2 cellular contexts compared by ENCODE assay signal in genomic region chrX:136200466-136200865, GRCh38.
TF ChIP-seq lines count a peak whose summit lies in the region.

No MANE protein-coding gene starts in this region.

TF ChIP-seq in IMR-90, 13 proteins besides CTCF, POLR2A, EP300 and RAD21:
- TF ChIP-seq RCOR1 (IDR thresholded peaks at IDR 0.05; ENCODE audit: insufficient replicate concordance, low read length) (no peak), SMC3 (IDR thresholded peaks at IDR 0.05; ENCODE audit: low read depth, low read length) (peak; percentile 41)

TF ChIP-seq in K562, 482 proteins besides CTCF, POLR2A, EP300 and RAD21:
- TF ChIP-seq ZNF347 (CRISPR knock-in tag; IDR thresholded peaks at IDR 0.05; ENCODE audit: low read depth) (no peak), ZNF77 (CRISPR knock-in tag; IDR thresholded peaks at IDR 0.05) (no peak), CHD1 (IDR thresholded peaks at IDR 0.05; ENCODE audit: low read length) (no peak), RBM14 (IDR thresholded peaks at IDR 0.05; ENCODE audit: borderline replicate concordance, insufficient read depth, low read depth, low read length) (no peak), ZNF12 (CRISPR knock-in tag; IDR thresholded peaks at IDR 0.05) (no peak), SMC3 (conservative IDR thresholded peaks at IDR 0.05; ENCODE audit: insufficient read depth, low read depth, low read length) (0 out of 2 replicates have a peak, but pooled peaks have one; percentile 22), MYC (IDR thresholded peaks at IDR 0.05; ENCODE audit: low read depth, low read length) (no peak), MYC (CRISPR knock-in tag; IDR thresholded peaks at IDR 0.05; ENCODE audit: borderline replicate concordance, low read depth) (no peak), TAF15 (IDR thresholded peaks at IDR 0.05; ENCODE audit: low read depth, low read length) (no peak), ZKSCAN8 (CRISPR knock-in tag; IDR thresholded peaks at IDR 0.05) (peak; percentile 99), ZNF780A (CRISPR knock-in tag; IDR thresholded peaks at IDR 0.05) (no peak), MXI1 (IDR thresholded peaks at IDR 0.05; ENCODE audit: low read depth, low read length) (no peak), MEIS2 (IDR thresholded peaks at IDR 0.05; ENCODE audit: partially characterized antibody) (peak; percentile 67), STAT5B (CRISPR knock-in tag; IDR thresholded peaks at IDR 0.05) (no peak), PATZ1 (CRISPR knock-in tag; IDR thresholded peaks at IDR 0.05; ENCODE audit: borderline replicate concordance) (no peak), SAP30 (IDR thresholded peaks at IDR 0.05; ENCODE audit: borderline replicate concordance, insufficient read depth, low read depth, low read length, poor library complexity, severe bottlenecking) (no peak), SLC30A9 (CRISPR knock-in tag; IDR thresholded peaks at IDR 0.05) (no peak), PHB2 (IDR thresholded peaks at IDR 0.05; ENCODE audit: low read depth) (no peak), DNMT1 (IDR thresholded peaks at IDR 0.05) (no peak), PRMT5 (CRISPR knock-in tag; IDR thresholded peaks at IDR 0.05) (no peak), FOXP1 (CRISPR knock-in tag; IDR thresholded peaks at IDR 0.05) (no peak), ZFP36 (IDR thresholded peaks at IDR 0.05; ENCODE audit: low read depth, low read length, partially characterized antibody) (peak; percentile 23)
- TF ChIP-seq, protein P1, sequence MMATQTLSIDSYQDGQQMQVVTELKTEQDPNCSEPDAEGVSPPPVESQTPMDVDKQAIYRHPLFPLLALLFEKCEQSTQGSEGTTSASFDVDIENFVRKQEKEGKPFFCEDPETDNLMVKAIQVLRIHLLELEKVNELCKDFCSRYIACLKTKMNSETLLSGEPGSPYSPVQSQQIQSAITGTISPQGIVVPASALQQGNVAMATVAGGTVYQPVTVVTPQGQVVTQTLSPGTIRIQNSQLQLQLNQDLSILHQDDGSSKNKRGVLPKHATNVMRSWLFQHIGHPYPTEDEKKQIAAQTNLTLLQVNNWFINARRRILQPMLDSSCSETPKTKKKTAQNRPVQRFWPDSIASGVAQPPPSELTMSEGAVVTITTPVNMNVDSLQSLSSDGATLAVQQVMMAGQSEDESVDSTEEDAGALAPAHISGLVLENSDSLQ (IDR thresholded peaks at IDR 0.05), result peak; percentile 89
- TF ChIP-seq, protein P2, sequence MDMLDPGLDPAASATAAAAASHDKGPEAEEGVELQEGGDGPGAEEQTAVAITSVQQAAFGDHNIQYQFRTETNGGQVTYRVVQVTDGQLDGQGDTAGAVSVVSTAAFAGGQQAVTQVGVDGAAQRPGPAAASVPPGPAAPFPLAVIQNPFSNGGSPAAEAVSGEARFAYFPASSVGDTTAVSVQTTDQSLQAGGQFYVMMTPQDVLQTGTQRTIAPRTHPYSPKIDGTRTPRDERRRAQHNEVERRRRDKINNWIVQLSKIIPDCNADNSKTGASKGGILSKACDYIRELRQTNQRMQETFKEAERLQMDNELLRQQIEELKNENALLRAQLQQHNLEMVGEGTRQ (CRISPR knock-in tag; IDR thresholded peaks at IDR 0.05), result no peak
- TF ChIP-seq, protein P3, sequence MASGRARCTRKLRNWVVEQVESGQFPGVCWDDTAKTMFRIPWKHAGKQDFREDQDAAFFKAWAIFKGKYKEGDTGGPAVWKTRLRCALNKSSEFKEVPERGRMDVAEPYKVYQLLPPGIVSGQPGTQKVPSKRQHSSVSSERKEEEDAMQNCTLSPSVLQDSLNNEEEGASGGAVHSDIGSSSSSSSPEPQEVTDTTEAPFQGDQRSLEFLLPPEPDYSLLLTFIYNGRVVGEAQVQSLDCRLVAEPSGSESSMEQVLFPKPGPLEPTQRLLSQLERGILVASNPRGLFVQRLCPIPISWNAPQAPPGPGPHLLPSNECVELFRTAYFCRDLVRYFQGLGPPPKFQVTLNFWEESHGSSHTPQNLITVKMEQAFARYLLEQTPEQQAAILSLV (tag; IDR thresholded peaks at IDR 0.05), result no peak
- TF ChIP-seq, protein P4, sequence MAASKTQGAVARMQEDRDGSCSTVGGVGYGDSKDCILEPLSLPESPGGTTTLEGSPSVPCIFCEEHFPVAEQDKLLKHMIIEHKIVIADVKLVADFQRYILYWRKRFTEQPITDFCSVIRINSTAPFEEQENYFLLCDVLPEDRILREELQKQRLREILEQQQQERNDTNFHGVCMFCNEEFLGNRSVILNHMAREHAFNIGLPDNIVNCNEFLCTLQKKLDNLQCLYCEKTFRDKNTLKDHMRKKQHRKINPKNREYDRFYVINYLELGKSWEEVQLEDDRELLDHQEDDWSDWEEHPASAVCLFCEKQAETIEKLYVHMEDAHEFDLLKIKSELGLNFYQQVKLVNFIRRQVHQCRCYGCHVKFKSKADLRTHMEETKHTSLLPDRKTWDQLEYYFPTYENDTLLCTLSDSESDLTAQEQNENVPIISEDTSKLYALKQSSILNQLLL (CRISPR knock-in tag; IDR thresholded peaks at IDR 0.05; ENCODE audit: borderline replicate concordance), result no peak
- TF ChIP-seq, protein P5, sequence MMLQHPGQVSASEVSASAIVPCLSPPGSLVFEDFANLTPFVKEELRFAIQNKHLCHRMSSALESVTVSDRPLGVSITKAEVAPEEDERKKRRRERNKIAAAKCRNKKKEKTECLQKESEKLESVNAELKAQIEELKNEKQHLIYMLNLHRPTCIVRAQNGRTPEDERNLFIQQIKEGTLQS (IDR thresholded peaks at IDR 0.05), result no peak
- TF ChIP-seq, protein P5 (CRISPR knock-in tag; conservative IDR thresholded peaks at IDR 0.05), result no peak
- TF ChIP-seq, protein P6, sequence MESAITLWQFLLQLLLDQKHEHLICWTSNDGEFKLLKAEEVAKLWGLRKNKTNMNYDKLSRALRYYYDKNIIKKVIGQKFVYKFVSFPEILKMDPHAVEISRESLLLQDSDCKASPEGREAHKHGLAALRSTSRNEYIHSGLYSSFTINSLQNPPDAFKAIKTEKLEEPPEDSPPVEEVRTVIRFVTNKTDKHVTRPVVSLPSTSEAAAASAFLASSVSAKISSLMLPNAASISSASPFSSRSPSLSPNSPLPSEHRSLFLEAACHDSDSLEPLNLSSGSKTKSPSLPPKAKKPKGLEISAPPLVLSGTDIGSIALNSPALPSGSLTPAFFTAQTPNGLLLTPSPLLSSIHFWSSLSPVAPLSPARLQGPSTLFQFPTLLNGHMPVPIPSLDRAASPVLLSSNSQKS (CRISPR knock-in tag; IDR thresholded peaks at IDR 0.05), result no peak
- TF ChIP-seq, protein P7, sequence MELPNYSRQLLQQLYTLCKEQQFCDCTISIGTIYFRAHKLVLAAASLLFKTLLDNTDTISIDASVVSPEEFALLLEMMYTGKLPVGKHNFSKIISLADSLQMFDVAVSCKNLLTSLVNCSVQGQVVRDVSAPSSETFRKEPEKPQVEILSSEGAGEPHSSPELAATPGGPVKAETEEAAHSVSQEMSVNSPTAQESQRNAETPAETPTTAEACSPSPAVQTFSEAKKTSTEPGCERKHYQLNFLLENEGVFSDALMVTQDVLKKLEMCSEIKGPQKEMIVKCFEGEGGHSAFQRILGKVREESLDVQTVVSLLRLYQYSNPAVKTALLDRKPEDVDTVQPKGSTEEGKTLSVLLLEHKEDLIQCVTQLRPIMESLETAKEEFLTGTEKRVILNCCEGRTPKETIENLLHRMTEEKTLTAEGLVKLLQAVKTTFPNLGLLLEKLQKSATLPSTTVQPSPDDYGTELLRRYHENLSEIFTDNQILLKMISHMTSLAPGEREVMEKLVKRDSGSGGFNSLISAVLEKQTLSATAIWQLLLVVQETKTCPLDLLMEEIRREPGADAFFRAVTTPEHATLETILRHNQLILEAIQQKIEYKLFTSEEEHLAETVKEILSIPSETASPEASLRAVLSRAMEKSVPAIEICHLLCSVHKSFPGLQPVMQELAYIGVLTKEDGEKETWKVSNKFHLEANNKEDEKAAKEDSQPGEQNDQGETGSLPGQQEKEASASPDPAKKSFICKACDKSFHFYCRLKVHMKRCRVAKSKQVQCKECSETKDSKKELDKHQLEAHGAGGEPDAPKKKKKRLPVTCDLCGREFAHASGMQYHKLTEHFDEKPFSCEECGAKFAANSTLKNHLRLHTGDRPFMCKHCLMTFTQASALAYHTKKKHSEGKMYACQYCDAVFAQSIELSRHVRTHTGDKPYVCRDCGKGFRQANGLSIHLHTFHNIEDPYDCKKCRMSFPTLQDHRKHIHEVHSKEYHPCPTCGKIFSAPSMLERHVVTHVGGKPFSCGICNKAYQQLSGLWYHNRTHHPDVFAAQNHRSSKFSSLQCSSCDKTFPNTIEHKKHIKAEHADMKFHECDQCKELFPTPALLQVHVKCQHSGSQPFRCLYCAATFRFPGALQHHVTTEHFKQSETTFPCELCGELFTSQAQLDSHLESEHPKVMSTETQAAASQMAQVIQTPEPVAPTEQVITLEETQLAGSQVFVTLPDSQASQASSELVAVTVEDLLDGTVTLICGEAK (IDR thresholded peaks at IDR 0.05), result no peak
- TF ChIP-seq, protein P7 (CRISPR knock-in tag; IDR thresholded peaks at IDR 0.05), result no peak
- TF ChIP-seq, protein P8, sequence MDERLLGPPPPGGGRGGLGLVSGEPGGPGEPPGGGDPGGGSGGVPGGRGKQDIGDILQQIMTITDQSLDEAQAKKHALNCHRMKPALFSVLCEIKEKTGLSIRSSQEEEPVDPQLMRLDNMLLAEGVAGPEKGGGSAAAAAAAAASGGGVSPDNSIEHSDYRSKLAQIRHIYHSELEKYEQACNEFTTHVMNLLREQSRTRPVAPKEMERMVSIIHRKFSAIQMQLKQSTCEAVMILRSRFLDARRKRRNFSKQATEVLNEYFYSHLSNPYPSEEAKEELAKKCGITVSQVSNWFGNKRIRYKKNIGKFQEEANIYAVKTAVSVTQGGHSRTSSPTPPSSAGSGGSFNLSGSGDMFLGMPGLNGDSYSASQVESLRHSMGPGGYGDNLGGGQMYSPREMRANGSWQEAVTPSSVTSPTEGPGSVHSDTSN (CRISPR knock-in tag; IDR thresholded peaks at IDR 0.05; ENCODE audit: low read depth), result no peak
- TF ChIP-seq, protein P8 (tag; conservative IDR thresholded peaks at IDR 0.05; ENCODE audit: low read depth), result peak; percentile 62
- TF ChIP-seq, protein P9, sequence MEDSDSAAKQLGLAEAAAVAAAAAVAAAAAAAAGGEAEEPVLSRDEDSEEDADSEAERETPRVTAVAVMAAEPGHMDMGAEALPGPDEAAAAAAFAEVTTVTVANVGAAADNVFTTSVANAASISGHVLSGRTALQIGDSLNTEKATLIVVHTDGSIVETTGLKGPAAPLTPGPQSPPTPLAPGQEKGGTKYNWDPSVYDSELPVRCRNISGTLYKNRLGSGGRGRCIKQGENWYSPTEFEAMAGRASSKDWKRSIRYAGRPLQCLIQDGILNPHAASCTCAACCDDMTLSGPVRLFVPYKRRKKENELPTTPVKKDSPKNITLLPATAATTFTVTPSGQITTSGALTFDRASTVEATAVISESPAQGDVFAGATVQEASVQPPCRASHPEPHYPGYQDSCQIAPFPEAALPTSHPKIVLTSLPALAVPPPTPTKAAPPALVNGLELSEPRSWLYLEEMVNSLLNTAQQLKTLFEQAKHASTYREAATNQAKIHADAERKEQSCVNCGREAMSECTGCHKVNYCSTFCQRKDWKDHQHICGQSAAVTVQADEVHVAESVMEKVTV (CRISPR knock-in tag; IDR thresholded peaks at IDR 0.05), result 0 out of 2 replicates have a peak, but pooled peaks have one; percentile 10
